Comparison of ENCODE assay signal across 8 cellular contexts in the genomic region with DNA sequence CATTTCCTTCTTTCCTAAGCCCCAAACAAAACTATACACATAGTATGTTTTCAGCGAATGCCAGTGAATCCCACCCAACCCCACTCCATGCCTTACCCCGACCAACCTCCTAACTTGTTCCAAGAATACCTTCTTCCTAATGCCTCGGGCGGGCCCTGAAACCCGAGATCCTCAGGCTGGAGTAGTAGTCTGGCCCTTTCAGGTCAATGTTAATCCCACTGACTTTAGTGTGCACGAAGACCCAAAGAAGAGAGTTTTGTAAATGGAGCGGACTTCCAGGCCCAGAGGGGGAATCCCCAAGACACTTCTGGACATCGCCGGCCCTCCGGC. TPM values are rescaled to one million over a fixed set of nuclear protein-coding genes. Genes with fewer than 3 reads are reported as not detected.
DNase-seq lines count a peak whose midpoint lies in the region; ATAC-seq and TF ChIP-seq lines count a peak whose summit lies in the region.

No MANE protein-coding gene starts in this region.

- H3K4ac ChIP-seq in mesendoderm (ENCODE audit: low read depth, low read length): peak overlapping the region; percentile 8

- H3K4me1 ChIP-seq in heart left ventricle (peaks cover 19 to 68% (median 54%) of the 10 kb centered on the region in 12 donors), mesendoderm (ENCODE audit: control insufficient read depth, low read depth, low read length) (peaks cover 5% of the 10 kb centered on the region)

- peak overlapping the region; percentile 95 for H3K9ac ChIP-seq in mesendoderm (ENCODE audit: low read length)

- H2AK5ac ChIP-seq in mesendoderm (ENCODE audit: low read length): no peak overlapping the region

- H3K36me3 ChIP-seq in heart left ventricle (peaks cover 0 to 68% (median 65%) of the 10 kb centered on the region in 9 donors), mesendoderm (ENCODE audit: control insufficient read depth, insufficient read depth, low read length) (peaks cover 21% of the 10 kb centered on the region)

- DNase-seq in heart left ventricle (no peak), left ventricle myocardium superior (no peak), cardiac fibroblast (ENCODE audit: low read depth in 2 of 2) (no peak), mesendoderm (no peak), NCI-H187 treated with DMSO at 0.1 percent for 48 hours (lab: John Stamatoyannopoulos, UW) (no peak), UCSD-AML1 (lab: John Stamatoyannopoulos, UW; ENCODE audit: unreplicated experiment) (no peak), DMS153 (lab: John Stamatoyannopoulos, UW) (no peak), H4 (ENCODE audit: low spot score) (no peak)

- intact Hi-C loops in heart left ventricle (cut with DNase I): loop anchor here in 2 of 10 donors (5.0 kb wide), 1 partner anchor 61 kb away; the partner anchor contains the start of genes POLH (in 2 of the 2) and XPO5 (in 2 of the 2)
- intact Hi-C loops in left ventricle myocardium superior (cut with micrococcal nuclease): no loop called here

- no peak for TF ChIP-seq CTCF in heart left ventricle (IDR thresholded peaks at IDR 0.05)
- TF ChIP-seq CTCF in cardiac fibroblast (IDR thresholded peaks at IDR 0.05; ENCODE audit: low read depth, low read length): no peak

- H3K18ac ChIP-seq in mesendoderm (ENCODE audit: low read length): peak overlapping the region; percentile 21

- TF ChIP-seq POLR2A in heart left ventricle (IDR thresholded peaks at IDR 0.05): no peak

- peaks cover 34% of the 10 kb centered on the region for H3K79me2 ChIP-seq in mesendoderm (ENCODE audit: control insufficient read depth, insufficient read depth, low read length)

- H3K79me1 ChIP-seq in mesendoderm (ENCODE audit: low read length): peaks cover 17% of the 10 kb centered on the region

- 0 to 1% (median 0%) methylated on average over 6 to 10 of the region's 10 CpGs for WGBS in heart left ventricle, 4 donors
- no CpG with 5 or more reads among the region's 10 CpGs for WGBS in mesendoderm (ENCODE audit: extremely low coverage, insufficient coverage, low lambda C conversion rate)

- H2BK120ac ChIP-seq in mesendoderm (ENCODE audit: low read depth, low read length): no peak overlapping the region

- H2BK5ac ChIP-seq in mesendoderm (ENCODE audit: low read length): no peak overlapping the region

- H3K9me3 ChIP-seq in heart left ventricle: no peaks in the 10 kb centered on the region

- H4K8ac ChIP-seq in mesendoderm (ENCODE audit: low read depth, low read length): peak overlapping the region; percentile 67

- H3K56ac ChIP-seq in mesendoderm (ENCODE audit: low read length): peak overlapping the region; percentile 95

- no peaks in the 10 kb centered on the region for H3K27me3 ChIP-seq in heart left ventricle
- no peaks in the 10 kb centered on the region for H3K27me3 ChIP-seq in mesendoderm (ENCODE audit: insufficient read depth, low read length, poor library complexity)

- peak overlapping the region; percentile 48 for H3K23ac ChIP-seq in mesendoderm (ENCODE audit: low read length)

- H3K4me3 ChIP-seq in heart left ventricle (peak overlapping the region; percentile 42 to 99 (median 78)), cardiac fibroblast (replicated peaks in 1 of 2; ENCODE audit: low read depth in 2 of 2, low read length in 2 of 2) (peak overlapping the region; percentile 79 to 93), mesendoderm (ENCODE audit: low read length) (peak overlapping the region; percentile 95)

- peak in 2 of 4 donors; percentile 0 to 10 for ATAC-seq in heart left ventricle
- no peak for ATAC-seq in left ventricle myocardium superior

- no peak overlapping the region for H4K5ac ChIP-seq in mesendoderm (ENCODE audit: low read length)

- peak overlapping the region; percentile 82 for H3K4me2 ChIP-seq in mesendoderm (ENCODE audit: low read length)

- H2BK15ac ChIP-seq in mesendoderm (replicated peaks; ENCODE audit: low read depth): no peak overlapping the region

- H3K27ac ChIP-seq in heart left ventricle: peak overlapping the region; percentile 57 to 98 (median 90)
- peak overlapping the region; percentile 18 for H3K27ac ChIP-seq in mesendoderm (ENCODE audit: low read depth, low read length)

RNA-seq across cellular contexts. Expression of gene YIPF3, which starts 0.4 kb away (rescaled TPM):
- 10 to 100 TPM; 63.4 to 90.3 (median 75.3) TPM for total RNA-seq in heart left ventricle
- 100 to 1,000 TPM in 1 of 2 donors, 10 to 100 TPM in 1; 64.5 to 132 TPM for polyA plus RNA-seq in heart left ventricle
- 63.0 TPM for total RNA-seq in left ventricle myocardium superior
- polyA plus RNA-seq in mesendoderm (2013, experiment 1 of 2): 54.9 TPM
- polyA plus RNA-seq in mesendoderm (2013, experiment 2 of 2): 53.2 TPM
- 188 and 210 TPM in 2 replicates for total RNA-seq in H4 (2014; rRNA removed; shearing (Covaris generic))

RNA-seq across cellular contexts. Expression of gene POLR1C, which starts 0.6 kb away (rescaled TPM):
- total RNA-seq in heart left ventricle (10 to 100 TPM in 8 of 9 donors, 1 to 10 TPM in 1; 9.5 to 20.6 (median 13.5) TPM), left ventricle myocardium superior (16.9 TPM)
- polyA plus RNA-seq in heart left ventricle: 10 to 100 TPM; 11.6 to 52.9 TPM
- polyA plus RNA-seq in mesendoderm (2013, experiment 1 of 2): 33.4 TPM
- polyA plus RNA-seq in mesendoderm (2013, experiment 2 of 2): 32.0 TPM
- 63.8 and 77.5 TPM in 2 replicates for total RNA-seq in H4 (2014; rRNA removed; shearing (Covaris generic))

RNA-seq across cellular contexts. Expression of gene LRRC73, which starts 6.2 kb away (rescaled TPM):
- 1 to 10 TPM in 8 of 9 donors, under 1 TPM in 1; 0.50 to 5.1 (median 1.9) TPM for total RNA-seq in heart left ventricle
- polyA plus RNA-seq in heart left ventricle: 1 to 10 TPM in 1 of 2 donors, under 1 TPM in 1; 0.53 to 1.9 TPM
- 1.0 TPM for total RNA-seq in left ventricle myocardium superior
- polyA plus RNA-seq in mesendoderm (2013, experiment 1 of 2): 0.06 TPM
- polyA plus RNA-seq in mesendoderm (2013, experiment 2 of 2): 0.07 TPM
- total RNA-seq in H4 (2014; rRNA removed; shearing (Covaris generic)): 1.0 and 1.8 TPM in 2 replicates

RNA-seq across cellular contexts. Expression of gene TJAP1, which starts 39.0 kb away (rescaled TPM):
- total RNA-seq in heart left ventricle (10 to 100 TPM; 16.9 to 34.5 (median 19.1) TPM), left ventricle myocardium superior (23.2 TPM)
- polyA plus RNA-seq in heart left ventricle: 10 to 100 TPM; 16.5 TPM
- 28.1 TPM for polyA plus RNA-seq in mesendoderm (2013, experiment 1 of 2)
- 25.9 TPM for polyA plus RNA-seq in mesendoderm (2013, experiment 2 of 2)
- 9.9 and 11.3 TPM in 2 replicates for total RNA-seq in H4 (2014; rRNA removed; shearing (Covaris generic))

RNA-seq across cellular contexts. Expression of gene XPO5, which starts 59.5 kb away (rescaled TPM):
- total RNA-seq in heart left ventricle (10 to 100 TPM; 11.8 to 22.4 (median 17.2) TPM), left ventricle myocardium superior (13.1 TPM)
- polyA plus RNA-seq in heart left ventricle: 10 to 100 TPM in 1 of 2 donors, 1 to 10 TPM in 1; 6.0 to 12.7 TPM
- polyA plus RNA-seq in mesendoderm (2013, experiment 1 of 2): 52.2 TPM
- 47.9 TPM for polyA plus RNA-seq in mesendoderm (2013, experiment 2 of 2)
- total RNA-seq in H4 (2014; rRNA removed; shearing (Covaris generic)): 35.3 and 36.1 TPM in 2 replicates
